In genomic region chr1:242428403-242429190, GRCh38 we compare ENCODE assay signal across 14 cellular contexts.
DNase-seq lines count a peak whose midpoint lies in the region; ATAC-seq lines count a peak whose summit lies in the region.
"Had no signal": no experiment of that assay in that cellular context is flagged by ENCODE, and none has a peak within 500 bp of the region (broad histone marks: within the 10 kb centered on the region; RNA-seq: fewer than 3 reads in every experiment).

No MANE protein-coding gene starts in this region.

- peak; percentile 93 for DNase-seq in NCI-H2107 treated with DMSO at 0.1 percent for 48 hours (lab: John Stamatoyannopoulos, UW; ENCODE audit: unreplicated experiment)
- no peak for DNase-seq in NCI-H2107 (lab: John Stamatoyannopoulos, UW)
- DNase-seq in NCI-H1694 treated with DMSO at 0.1 percent for 48 hours (lab: John Stamatoyannopoulos, UW), result peak; percentile 83
- peak; percentile 50 for DNase-seq in NCI-H774 (lab: John Stamatoyannopoulos, UW)
- peak; percentile 44 for DNase-seq in left kidney (ENCODE audit: low read depth, low spot score)
- DNase-seq in activated CD8-positive, alpha-beta memory T cell treated with anti-CD3 and anti-CD28 coated beads, Interleukin-2, amount 10 ng/mL, durations not matched to agents 7 days and 5 days, result no peak
- DNase-seq in pons (ENCODE audit: low spot score), result no peak
- DNase-seq: HCEC 1CT, IMR-90, MV-4-11, NCI-H1930, NCI-H510A, T-helper 2 cell had no signal

- H3K27ac Mint-ChIP-seq in activated CD8-positive, alpha-beta memory T cell treated with anti-CD3 and anti-CD28 coated beads, Interleukin-2, amount 10 ng/mL, durations not matched to agents 7 days and 5 days, result no peak overlapping the region

- no peaks in the 10 kb centered on the region for H3K4me1 Mint-ChIP-seq in activated CD8-positive, alpha-beta memory T cell treated with anti-CD3 and anti-CD28 coated beads, Interleukin-2, amount 10 ng/mL, durations not matched to agents 7 days and 5 days

- no peak overlapping the region for H3K4me3 Mint-ChIP-seq in activated CD8-positive, alpha-beta memory T cell treated with anti-CD3 and anti-CD28 coated beads, Interleukin-2, amount 10 ng/mL, durations not matched to agents 7 days and 5 days

- H3K9me3 Mint-ChIP-seq in activated CD8-positive, alpha-beta memory T cell treated with anti-CD3 and anti-CD28 coated beads, Interleukin-2, amount 10 ng/mL, durations not matched to agents 7 days and 5 days (ENCODE audit: low read depth), result no peaks in the 10 kb centered on the region

- H3K27me3 Mint-ChIP-seq in activated CD8-positive, alpha-beta memory T cell treated with anti-CD3 and anti-CD28 coated beads, Interleukin-2, amount 10 ng/mL, durations not matched to agents 7 days and 5 days, result no peaks in the 10 kb centered on the region

- CTCF ChIA-PET in activated CD8-positive, alpha-beta memory T cell treated with anti-CD3 and anti-CD28 coated beads, Interleukin-2, amount 10 ng/mL, durations not matched to agents 7 days and 5 days (lab: Charles Lee), result no interaction called here

- no peak for ATAC-seq in GM19324 (IDR thresholded peaks at IDR 0.05; ENCODE audit: low FRiP score, unreplicated experiment)
- no peak for ATAC-seq in activated CD8-positive, alpha-beta memory T cell treated with anti-CD3 and anti-CD28 coated beads, Interleukin-2, amount 10 ng/mL, durations not matched to agents 7 days and 5 days

- H3K36me3 Mint-ChIP-seq in activated CD8-positive, alpha-beta memory T cell treated with anti-CD3 and anti-CD28 coated beads, Interleukin-2, amount 10 ng/mL, durations not matched to agents 7 days and 5 days, result no peaks in the 10 kb centered on the region

Comparison
In these comparisons a context has a peak if more than half of its experiments do, and no peak if none do; other contexts are left out.
1. DNase-seq: peak in NCI-H2107 treated with DMSO at 0.1 percent for 48 hours (single experiment), NCI-H1694 treated with DMSO at 0.1 percent for 48 hours (single experiment), NCI-H774 (single experiment) and left kidney (single experiment); none in NCI-H2107 (single experiment), activated CD8-positive, alpha-beta memory T cell treated with anti-CD3 and anti-CD28 coated beads, Interleukin-2, amount 10 ng/mL, durations not matched to agents 7 days and 5 days (single experiment) and pons (single experiment).